ENCODE assay signal across 22 cellular contexts in the genomic region with DNA sequence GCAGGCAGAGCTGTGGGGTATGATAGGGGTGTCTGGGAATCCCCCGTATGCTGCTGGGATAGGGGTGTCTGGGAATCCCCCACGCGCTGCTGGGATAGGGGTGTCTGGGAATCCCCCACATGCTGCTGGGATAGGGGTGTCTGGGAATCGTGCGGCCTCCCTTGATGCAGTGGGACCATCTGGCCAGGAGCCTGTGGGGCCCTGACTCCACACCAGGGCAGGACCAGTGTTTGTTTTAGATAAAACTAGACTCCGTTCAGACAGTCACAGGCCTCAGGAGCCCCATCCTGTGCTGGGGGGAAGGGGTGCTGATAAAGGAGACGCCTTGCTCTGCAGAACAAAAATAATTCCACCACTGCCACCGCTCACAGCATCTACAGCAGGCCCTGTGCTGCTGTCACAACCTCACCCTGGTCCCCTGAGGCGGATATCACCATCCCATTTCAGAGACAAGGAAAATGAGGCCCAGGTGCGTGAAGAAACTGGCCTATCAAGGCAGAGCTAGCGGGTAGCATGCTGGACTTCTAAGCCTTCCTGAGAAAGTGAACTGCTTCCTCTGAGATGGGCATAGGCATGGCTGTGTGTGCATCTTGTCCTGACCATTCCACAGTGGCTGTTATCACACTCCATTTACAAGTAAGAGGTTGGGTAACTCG. TPM values are rescaled to one million over a fixed set of nuclear protein-coding genes. Genes with fewer than 3 reads are reported as not detected.
DNase-seq lines count a peak whose midpoint lies in the region; ATAC-seq, FAIRE-seq and TF ChIP-seq lines count a peak whose summit lies in the region.
"Had no signal": no experiment of that assay in that cellular context is flagged by ENCODE, and none has a peak within 500 bp of the region (broad histone marks: within the 10 kb centered on the region; RNA-seq: fewer than 3 reads in every experiment).

No MANE protein-coding gene starts in this region.

- no peaks in the 10 kb centered on the region for H3K27me3 ChIP-seq in IMR-90 (ENCODE audit: control insufficient read depth, insufficient read depth, low read length)
- H3K27me3 ChIP-seq in gastrocnemius medialis, result no peaks in the 10 kb centered on the region
- no peaks in the 10 kb centered on the region for H3K27me3 ChIP-seq in gastroesophageal sphincter
- H3K27me3 ChIP-seq: SJSA1, spleen had no signal

- POLR2A ChIA-PET in A549 (lab: Yijun Ruan, JAX), result no interaction called here
- POLR2A ChIA-PET in IMR-90 (lab: Charles Lee; ENCODE audit: unreplicated experiment), result no interaction called here

- no peak for TF ChIP-seq RAD21 in A549 (conservative IDR thresholded peaks at IDR 0.05 in 1 of 2, IDR thresholded peaks at IDR 0.05 in 1 of 2)
- no peak for TF ChIP-seq RAD21 in IMR-90 (IDR thresholded peaks at IDR 0.05; ENCODE audit: low read length)

- H3K4me3 ChIP-seq in A549 (no peak overlapping the region), IMR-90 (ENCODE audit: insufficient read depth, low read depth, low read length) (no peak overlapping the region), gastrocnemius medialis (no peak overlapping the region), gastroesophageal sphincter (no peak overlapping the region)
- H3K4me3 ChIP-seq: SJSA1, spleen had no signal

- peaks cover 40% of the 10 kb centered on the region for H3K9me1 ChIP-seq in IMR-90 (ENCODE audit: insufficient read depth, low read length)

- H3K4me1 ChIP-seq in A549, result peaks cover 87% of the 10 kb centered on the region
- H3K4me1 ChIP-seq in IMR-90 (ENCODE audit: control insufficient read depth, insufficient read depth, low read length), result peaks cover 39% of the 10 kb centered on the region
- peaks cover 29 to 34% of the 10 kb centered on the region in 2 donors for H3K4me1 ChIP-seq in gastrocnemius medialis
- peaks cover 0 to 68% (median 34%) of the 10 kb centered on the region in 3 donors for H3K4me1 ChIP-seq in gastroesophageal sphincter

- H3K4me2 ChIP-seq in A549, result peak overlapping the region; percentile 68
- H3K4me2 ChIP-seq in IMR-90 (ENCODE audit: low read depth, low read length), result no peak overlapping the region
- H3K4me2 ChIP-seq: KMS-11 had no signal

- TF ChIP-seq EP300 in A549 (IDR thresholded peaks at IDR 0.05), result no peak
- TF ChIP-seq EP300 in gastroesophageal sphincter (IDR thresholded peaks at IDR 0.05), result no peak

- no peak for TF ChIP-seq POLR2A in A549 (IDR thresholded peaks at IDR 0.05; ENCODE audit: low read length)
- no peak for TF ChIP-seq POLR2A in IMR-90 (IDR thresholded peaks at IDR 0.05; ENCODE audit: low read depth, low read length)
- TF ChIP-seq POLR2A in gastrocnemius medialis (IDR thresholded peaks at IDR 0.05), result no peak
- TF ChIP-seq POLR2A in gastroesophageal sphincter (IDR thresholded peaks at IDR 0.05), result no peak

- no peak overlapping the region for H4K91ac ChIP-seq in IMR-90 (ENCODE audit: insufficient read depth, low read depth, low read length)

- no peak for DNase-seq in A549 (ENCODE audit: low read depth in 1 of 2, low spot score in 1 of 2)
- no peak for DNase-seq in IMR-90
- DNase-seq in chondrocyte (ENCODE audit: low spot score), result no peak
- no peak for DNase-seq in gastrocnemius medialis
- DNase-seq in NCI-H345 treated with DMSO at 0.1 percent for 48 hours (lab: John Stamatoyannopoulos, UW; ENCODE audit: unreplicated experiment), result no peak
- DNase-seq in activated CD4-positive, CD25-positive, alpha-beta regulatory T cell (lab: John Stamatoyannopoulos, UW), result no peak
- DNase-seq: activated CD4-positive, alpha-beta T cell treated with anti-CD3 and anti-CD28 coated beads, Interleukin-2, amount 50 U/mL, for 4 hours; activated naive CD4-positive, alpha-beta T cell treated with Interleukin-2 at 50 U/mL for 16 hours; anterior cingulate cortex; CD4-positive, CD25-positive, alpha-beta regulatory T cell; DMS153; head of caudate nucleus; immature natural killer cell; MV-4-11; NCI-H1694; spleen; stimulated activated CD4-positive, alpha-beta T cell treated with anti-CD3 and anti-CD28 coated beads, Interleukin-4, amount 100 ng/mL, for 24 hours; WERI-Rb-1 had no signal

- ATAC-seq in A549 (no peak), IMR-90 (ENCODE audit: low read depth) (no peak), gastrocnemius medialis (no peak), gastroesophageal sphincter (no peak)

- no peak overlapping the region for H4K5ac ChIP-seq in IMR-90 (ENCODE audit: low read depth, low read length)

- no peak overlapping the region for H2BK5ac ChIP-seq in IMR-90 (ENCODE audit: low read depth, low read length, poor library complexity, severe bottlenecking)

- H4K20me1 ChIP-seq in IMR-90 (ENCODE audit: insufficient read depth, low read length), result 0 out of 2 replicates have a peak, but pooled peaks cover 7% of the 10 kb centered on the region

- no peak overlapping the region for H3K4me3 Mint-ChIP-seq in chondrocyte (ENCODE audit: unreplicated experiment)
- H3K4me3 Mint-ChIP-seq: CD4-positive, CD25-positive, alpha-beta regulatory T cell; immature natural killer cell; T-helper 1 cell treated with Interleukin-12 subunit alpha and Interleukin-12 subunit beta and Interleukin-4 antibody, amounts not matched to agents 30 μg/mL and 1 μg/mL, for 36 hours had no signal

- peak overlapping the region; percentile 72 for H3K23ac ChIP-seq in IMR-90 (ENCODE audit: low read depth, low read length)

- no peak overlapping the region for H3K56ac ChIP-seq in IMR-90 (ENCODE audit: extremely low read depth, insufficient read depth, low read length)

- H2BK20ac ChIP-seq in IMR-90 (ENCODE audit: low read depth, low read length), result no peak overlapping the region

- no peak overlapping the region for H3K9ac ChIP-seq in IMR-90 (ENCODE audit: low read depth, low read length)
- H3K9ac ChIP-seq: KMS-11 had no signal

- H3K9me3 Mint-ChIP-seq in chondrocyte (ENCODE audit: low read depth), result no peaks in the 10 kb centered on the region
- H3K9me3 Mint-ChIP-seq: CD4-positive, CD25-positive, alpha-beta regulatory T cell; immature natural killer cell; T-helper 1 cell treated with Interleukin-12 subunit alpha and Interleukin-12 subunit beta and Interleukin-4 antibody, amounts not matched to agents 30 μg/mL and 1 μg/mL, for 36 hours had no signal

- H2AK9ac ChIP-seq in IMR-90 (replicated peaks; ENCODE audit: low read depth, low read length, poor library complexity), result no peak overlapping the region

- H2BK120ac ChIP-seq in IMR-90 (ENCODE audit: low read depth, low read length), result no peak overlapping the region

- FAIRE-seq in A549 (lab: Jason Lieb, UNC), result no peak

- H3K14ac ChIP-seq in IMR-90 (replicated peaks; ENCODE audit: low read depth, low read length), result peak overlapping the region; percentile 72; the same call in 1 of the 2 replicates

- CTCF ChIA-PET in A549 (lab: Yijun Ruan, JAX), result interaction anchor here (1.2 to 11.4 kb wide), 3 partner anchors 8 to 102 kb away, joined by 3 to 163 read pairs (median 8); no protein-coding TSS in a partner anchor
- CTCF ChIA-PET in IMR-90 (lab: Yijun Ruan, JAX), result no interaction called here

- H3K18ac ChIP-seq in IMR-90 (ENCODE audit: low read depth, low read length), result no peak overlapping the region

- 67% methylated on average over 5 of the region's 12 CpGs for WGBS in A549 (ENCODE audit: missing lambda C conversion rate)
- 20% methylated on average over 1 of the region's 12 CpGs; no CpG with 5 or more reads in 1 of the 2 experiments for WGBS in IMR-90 (ENCODE audit: extremely low coverage in 2 of 2, insufficient read length in 1 of 2), 2 experiments
- 83% methylated on average over 2 of the region's 12 CpGs; no CpG with 5 or more reads in 1 of the 2 donors for WGBS in gastroesophageal sphincter (ENCODE audit: low coverage in 1 of 2), 2 donors

- H2AK5ac ChIP-seq in IMR-90 (ENCODE audit: low read depth, low read length), result peak overlapping the region; percentile 82

- BruUV-seq in IMR-90 (replicated peaks; lab: Mats Ljungman, UMichigan), result no TSS peak

- in situ Hi-C loops in IMR-90 (cut with MboI; ENCODE audit: low sequenced_read_pairs) (no loop called here), gastrocnemius medialis (cut with MboI; ENCODE audit: low sequenced_read_pairs in 4 of 4) (no loop called here)

- intact Hi-C loops in IMR-90 (cut with micrococcal nuclease), result loop anchor here (10.0 kb wide), 1 partner anchor 309 kb away; no protein-coding TSS in a partner anchor
- intact Hi-C loops in gastrocnemius medialis (cut with DNase I; ENCODE audit: low total_unique reads), result no loop called here

- H3K27ac ChIP-seq in A549, result peak overlapping the region; percentile 95
- no peak overlapping the region for H3K27ac ChIP-seq in IMR-90 (ENCODE audit: insufficient read depth, low read length)
- H3K27ac ChIP-seq in gastrocnemius medialis, result peak overlapping the region in 3 of 4 donors; percentile 24 to 85 (median 28)
- peak overlapping the region in 2 of 4 donors; percentile 22 to 32 for H3K27ac ChIP-seq in gastroesophageal sphincter
- H3K27ac ChIP-seq: KMS-11, WERI-Rb-1 had no signal

- H3K9me3 ChIP-seq in A549, result no peaks in the 10 kb centered on the region
- no peaks in the 10 kb centered on the region for H3K9me3 ChIP-seq in IMR-90 (ENCODE audit: control insufficient read depth, insufficient read depth, low read length)
- no peaks in the 10 kb centered on the region for H3K9me3 ChIP-seq in gastrocnemius medialis
- H3K9me3 ChIP-seq in gastroesophageal sphincter, result no peaks in the 10 kb centered on the region
- H3K9me3 ChIP-seq: SJSA1, spleen had no signal

- peaks cover 22 to 85% of the 10 kb centered on the region in 2 experiments for H3K79me1 ChIP-seq in IMR-90 (ENCODE audit: low read depth in 1 of 2, low read length in 2 of 2)

- H4K8ac ChIP-seq in IMR-90 (ENCODE audit: low read depth in 2 of 2, low read length in 2 of 2), result no peak overlapping the region

- H2AFZ ChIP-seq in IMR-90 (replicated peaks; ENCODE audit: low read length, poor library complexity), result no peak overlapping the region

- H3K27me3 Mint-ChIP-seq in chondrocyte (ENCODE audit: low read depth), result no peaks in the 10 kb centered on the region
- H3K27me3 Mint-ChIP-seq: CD4-positive, CD25-positive, alpha-beta regulatory T cell had no signal

- H3K36me3 Mint-ChIP-seq in chondrocyte (ENCODE audit: low read depth), result peaks cover 19% of the 10 kb centered on the region

- dilution Hi-C loops in IMR-90 (cut with HindIII; ENCODE audit: low sequenced_read_pairs, unreplicated experiment), result no loop called here

- H3K36me3 ChIP-seq in IMR-90 (ENCODE audit: control insufficient read depth, insufficient read depth, low read length), result peaks cover 42% of the 10 kb centered on the region
- no peaks in the 10 kb centered on the region for H3K36me3 ChIP-seq in gastrocnemius medialis
- H3K36me3 ChIP-seq in gastroesophageal sphincter, result peaks cover 0 to 50% of the 10 kb centered on the region in 2 donors

- peak overlapping the region; percentile 64 for H3K27ac Mint-ChIP-seq in chondrocyte (ENCODE audit: unreplicated experiment)
- H3K27ac Mint-ChIP-seq: immature natural killer cell; T-helper 1 cell treated with Interleukin-12 subunit alpha and Interleukin-12 subunit beta and Interleukin-4 antibody, amounts not matched to agents 30 μg/mL and 1 μg/mL, for 36 hours had no signal

- peak overlapping the region; percentile 51 for H3K4ac ChIP-seq in IMR-90 (ENCODE audit: low read depth, low read length)

- peaks cover 59% of the 10 kb centered on the region for H3K4me1 Mint-ChIP-seq in chondrocyte (ENCODE audit: low read depth)

- no peak for TF ChIP-seq CTCF in A549 (IDR thresholded peaks at IDR 0.05)
- TF ChIP-seq CTCF in IMR-90 (conservative IDR thresholded peaks at IDR 0.05; ENCODE audit: low read depth, low read length), result no peak
- no peak for TF ChIP-seq CTCF in chondrocyte (IDR thresholded peaks at IDR 0.05)
- TF ChIP-seq CTCF in gastrocnemius medialis (IDR thresholded peaks at IDR 0.05 in 4 of 5, conservative IDR thresholded peaks at IDR 0.05 in 1 of 5), result no peak
- no peak for TF ChIP-seq CTCF in gastroesophageal sphincter (IDR thresholded peaks at IDR 0.05)

- no peak overlapping the region for H2BK15ac ChIP-seq in IMR-90 (ENCODE audit: low read depth, low read length)

RNA-seq across cellular contexts. Expression of gene ECE1, which starts 24.0 kb away (rescaled TPM):
- polyA plus RNA-seq in A549 (2011; rRNA removed), result 81.8 and 86.4 TPM in 2 replicates
- polyA plus RNA-seq in A549 (2012; cell fraction: cytosol; rRNA removed), result 32.0 and 38.7 TPM in 2 replicates
- 55.8 and 74.0 TPM in 2 replicates for polyA plus RNA-seq in A549 (2012; cell fraction: nucleus; rRNA removed)
- polyA plus RNA-seq in A549 (2017; fragmentation: RNase III; extraction: RNeasy Plus Mini Kit Qiagen cat#74134 plus additional on column Dnase treatment), result 40.5 to 53.2 TPM (median 45.7 TPM) in 3 replicates
- polyA minus RNA-seq in A549 (2011; rRNA and poly(A)+ RNA removed), result 48.6 and 51.8 TPM in 2 replicates
- 60.0 and 61.8 TPM in 2 replicates for total RNA-seq in IMR-90 (2012; rRNA removed)
- 124 and 133 TPM in 2 replicates for polyA plus RNA-seq in IMR-90 (2012; rRNA removed)
- 90.4 and 122 TPM in 2 replicates for polyA plus RNA-seq in IMR-90 (2012; cell fraction: cytosol; rRNA removed)
- polyA plus RNA-seq in IMR-90 (2012; cell fraction: nucleus; rRNA removed; ENCODE audit: low replicate concordance), result 71.7 and 82.4 TPM in 2 replicates
- total RNA-seq in chondrocyte, result 83.7 to 99.2 TPM (median 98.5 TPM) in 3 replicates
- total RNA-seq in gastrocnemius medialis, result 10 to 100 TPM; 17.1 to 39.9 (median 26.7) TPM
- 10 to 100 TPM; 68.3 to 94.7 (median 69.9) TPM for total RNA-seq in gastroesophageal sphincter
